In the genomic region with DNA sequence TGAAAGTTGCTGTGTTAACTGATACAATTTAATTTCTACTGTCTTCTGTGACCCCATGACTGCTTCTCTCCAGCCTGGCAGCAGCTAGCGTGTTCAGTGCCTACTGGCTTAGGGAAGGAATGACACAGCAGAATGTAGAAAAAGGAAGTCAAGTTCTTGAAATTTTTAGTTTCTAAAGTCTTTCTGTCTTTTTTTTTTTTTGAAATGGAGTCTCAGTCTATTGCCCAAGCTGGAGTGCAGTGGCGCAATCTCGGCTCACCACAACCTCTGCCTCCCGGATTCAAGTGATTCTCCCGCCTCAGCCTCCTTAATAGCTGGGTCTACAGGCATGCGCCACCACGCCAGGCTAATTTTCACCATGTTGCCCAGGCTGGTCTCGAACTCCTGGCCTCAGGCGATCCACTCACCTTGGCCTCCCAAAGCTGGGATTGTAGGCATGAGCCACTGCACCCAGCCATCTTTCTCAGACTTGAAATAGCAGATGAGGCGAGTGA, we compare ENCODE assay signal across 8 cellular contexts. TPM values are rescaled to one million over a fixed set of nuclear protein-coding genes. Genes with fewer than 3 reads are reported as not detected.
A peak's percentile ranks its signal among the peaks of the same experiment; 100 is the strongest.
DNase-seq lines count a peak whose midpoint lies in the region; ATAC-seq and TF ChIP-seq lines count a peak whose summit lies in the region.

No MANE protein-coding gene starts in this region.

- no peak for TF ChIP-seq POLR2A in lower leg skin (IDR thresholded peaks at IDR 0.05)

- no peak for TF ChIP-seq CTCF in DOHH2 (IDR thresholded peaks at IDR 0.05; ENCODE audit: low read depth, low read length, poor library complexity, severe bottlenecking)
- no peak for TF ChIP-seq CTCF in lower leg skin (IDR thresholded peaks at IDR 0.05)

- peaks cover 44% of the 10 kb centered on the region for H3K4me1 Mint-ChIP-seq in activated T-helper 1 cell treated with anti-CD3 and anti-CD28 coated beads, Interleukin-12 subunit alpha, Interleukin-12 subunit beta, Interleukin-2, Interleukin-4 antibody, amounts not matched to agents 30 ng/mL and 10 ng/mL and 1 ng/mL, durations not matched to agents 14 hours and 24 hours and 36 hours (ENCODE audit: low read depth)

- H3K9me3 Mint-ChIP-seq in activated T-helper 1 cell treated with anti-CD3 and anti-CD28 coated beads, Interleukin-12 subunit alpha, Interleukin-12 subunit beta, Interleukin-2, Interleukin-4 antibody, amounts not matched to agents 30 ng/mL and 10 ng/mL and 1 ng/mL, durations not matched to agents 14 hours and 24 hours and 36 hours = no peaks in the 10 kb centered on the region

- H3K79me2 ChIP-seq in DOHH2 (ENCODE audit: control insufficient read depth, low read length) = no peaks in the 10 kb centered on the region

- H3K4me1 ChIP-seq in DOHH2 (ENCODE audit: control insufficient read depth, low read length) = peaks cover 46% of the 10 kb centered on the region

- H3F3A ChIP-seq in DOHH2 (ENCODE audit: control insufficient read depth, insufficient read depth) = peaks cover 8% of the 10 kb centered on the region

- ATAC-seq in HG03342 (IDR thresholded peaks at IDR 0.05; ENCODE audit: unreplicated experiment) (peak; percentile 34), HG02610 (IDR thresholded peaks at IDR 0.05; ENCODE audit: unreplicated experiment) (no peak), GM21526 (IDR thresholded peaks at IDR 0.05; ENCODE audit: low FRiP score, unreplicated experiment) (no peak)

- H3K36me3 ChIP-seq in DOHH2 (ENCODE audit: control insufficient read depth, low read length) = no peaks in the 10 kb centered on the region

- H4K20me1 ChIP-seq in DOHH2 (ENCODE audit: control insufficient read depth, insufficient read depth, low read depth, low read length) = no peaks in the 10 kb centered on the region

- H3K36me3 Mint-ChIP-seq in activated T-helper 1 cell treated with anti-CD3 and anti-CD28 coated beads, Interleukin-12 subunit alpha, Interleukin-12 subunit beta, Interleukin-2, Interleukin-4 antibody, amounts not matched to agents 30 ng/mL and 10 ng/mL and 1 ng/mL, durations not matched to agents 14 hours and 24 hours and 36 hours (ENCODE audit: low read depth) = peaks cover 2% of the 10 kb centered on the region

- peak overlapping the region; percentile 13 for H3K4me3 ChIP-seq in DOHH2 (ENCODE audit: low read length)
- no peak overlapping the region for H3K4me3 ChIP-seq in lower leg skin (ENCODE audit: low read depth, poor library complexity, severe bottlenecking)

- H3K9me3 ChIP-seq in DOHH2 (ENCODE audit: control insufficient read depth, insufficient read depth, low read length) = no peaks in the 10 kb centered on the region

- peak overlapping the region; percentile 12; the same call in 1 of the 2 replicates for H3K27ac ChIP-seq in DOHH2 (ENCODE audit: low read depth, low read length)

- no peaks in the 10 kb centered on the region for H3K27me3 ChIP-seq in DOHH2 (ENCODE audit: control insufficient read depth, low read length)

- WGBS in lower leg skin, 2 donors = 75 to 79% methylated on average over 10 of the region's 10 CpGs

- DNase-seq in activated T-helper 1 cell treated with anti-CD3 and anti-CD28 coated beads, Interleukin-12 subunit alpha, Interleukin-12 subunit beta, Interleukin-2, Interleukin-4 antibody, amounts not matched to agents 30 ng/mL and 10 ng/mL and 1 ng/mL, durations not matched to agents 14 hours and 24 hours and 36 hours (ENCODE audit: low spot score) = peak; percentile 8
- DNase-seq in lower leg skin (ENCODE audit: low spot score in 2 of 2) (peak; percentile 68 to 93), COLO829 (ENCODE audit: low spot score) (no peak), DMS53 treated with DMSO at 0.1 percent for 48 hours (lab: John Stamatoyannopoulos, UW; ENCODE audit: unreplicated experiment) (no peak)

- H3K27ac Mint-ChIP-seq in activated T-helper 1 cell treated with anti-CD3 and anti-CD28 coated beads, Interleukin-12 subunit alpha, Interleukin-12 subunit beta, Interleukin-2, Interleukin-4 antibody, amounts not matched to agents 30 ng/mL and 10 ng/mL and 1 ng/mL, durations not matched to agents 14 hours and 24 hours and 36 hours = peak overlapping the region; percentile 73

- H3K4me3 Mint-ChIP-seq in activated T-helper 1 cell treated with anti-CD3 and anti-CD28 coated beads, Interleukin-12 subunit alpha, Interleukin-12 subunit beta, Interleukin-2, Interleukin-4 antibody, amounts not matched to agents 30 ng/mL and 10 ng/mL and 1 ng/mL, durations not matched to agents 14 hours and 24 hours and 36 hours = peak overlapping the region; percentile 17

- H3K4me2 ChIP-seq in DOHH2 (ENCODE audit: low read length) = peak overlapping the region; percentile 44

- no peaks in the 10 kb centered on the region for H3K9me2 ChIP-seq in DOHH2 (replicated peaks; ENCODE audit: control insufficient read depth, low read length)

- intact Hi-C loops in activated T-helper 1 cell treated with anti-CD3 and anti-CD28 coated beads, Interleukin-12 subunit alpha, Interleukin-12 subunit beta, Interleukin-2, Interleukin-4 antibody, amounts not matched to agents 30 ng/mL and 10 ng/mL and 1 ng/mL, durations not matched to agents 14 hours and 24 hours and 36 hours (cut with micrococcal nuclease) = no loop called here
- intact Hi-C loops in lower leg skin (cut with DNase I; ENCODE audit: low total_unique reads) = no loop called here

- H3K27me3 Mint-ChIP-seq in activated T-helper 1 cell treated with anti-CD3 and anti-CD28 coated beads, Interleukin-12 subunit alpha, Interleukin-12 subunit beta, Interleukin-2, Interleukin-4 antibody, amounts not matched to agents 30 ng/mL and 10 ng/mL and 1 ng/mL, durations not matched to agents 14 hours and 24 hours and 36 hours (ENCODE audit: insufficient read depth) = no peaks in the 10 kb centered on the region

RNA-seq across cellular contexts. Expression of a gene that starts 32.4 kb away (rescaled TPM):
- 80.3 and 82.1 TPM in 2 replicates for total RNA-seq in activated T-helper 1 cell treated with anti-CD3 and anti-CD28 coated beads, Interleukin-12 subunit alpha, Interleukin-12 subunit beta, Interleukin-2, Interleukin-4 antibody, amounts not matched to agents 30 ng/mL and 10 ng/mL and 1 ng/mL, durations not matched to agents 14 hours and 24 hours and 36 hours
- 10 to 100 TPM; 19.7 to 44.0 (median 35.9) TPM for total RNA-seq in lower leg skin

RNA-seq across cellular contexts. Expression of a gene that starts 39.3 kb away (rescaled TPM):
- 512 and 519 TPM in 2 replicates for total RNA-seq in activated T-helper 1 cell treated with anti-CD3 and anti-CD28 coated beads, Interleukin-12 subunit alpha, Interleukin-12 subunit beta, Interleukin-2, Interleukin-4 antibody, amounts not matched to agents 30 ng/mL and 10 ng/mL and 1 ng/mL, durations not matched to agents 14 hours and 24 hours and 36 hours
- 10 to 100 TPM; 39.4 to 47.0 (median 43.4) TPM for total RNA-seq in lower leg skin

RNA-seq across cellular contexts. Expression of a gene that starts 46.4 kb away (rescaled TPM):
- total RNA-seq in activated T-helper 1 cell treated with anti-CD3 and anti-CD28 coated beads, Interleukin-12 subunit alpha, Interleukin-12 subunit beta, Interleukin-2, Interleukin-4 antibody, amounts not matched to agents 30 ng/mL and 10 ng/mL and 1 ng/mL, durations not matched to agents 14 hours and 24 hours and 36 hours = 39.8 and 42.5 TPM in 2 replicates
- total RNA-seq in lower leg skin = 10 to 100 TPM; 12.3 to 16.9 (median 14.7) TPM

Comparison
In these comparisons a context has a peak if more than half of its experiments do, and no peak if none do; other contexts are left out.
1. DNase-seq: peak in activated T-helper 1 cell treated with anti-CD3 and anti-CD28 coated beads, Interleukin-12 subunit alpha, Interleukin-12 subunit beta, Interleukin-2, Interleukin-4 antibody, amounts not matched to agents 30 ng/mL and 10 ng/mL and 1 ng/mL, durations not matched to agents 14 hours and 24 hours and 36 hours (single experiment) and lower leg skin (2 of 2); none in COLO829 (single experiment) and DMS53 treated with DMSO at 0.1 percent for 48 hours (single experiment).
2. RNA of a gene that starts 39.3 kb away (total RNA-seq): 512 to 519 TPM in activated T-helper 1 cell treated with anti-CD3 and anti-CD28 coated beads, Interleukin-12 subunit alpha, Interleukin-12 subunit beta, Interleukin-2, Interleukin-4 antibody, amounts not matched to agents 30 ng/mL and 10 ng/mL and 1 ng/mL, durations not matched to agents 14 hours and 24 hours and 36 hours; 39.4 to 47.0 TPM in lower leg skin; every median in the first group is over 10 times any median in the second.